Comparison of ENCODE assay signal across 30 cellular contexts in the genomic region with DNA sequence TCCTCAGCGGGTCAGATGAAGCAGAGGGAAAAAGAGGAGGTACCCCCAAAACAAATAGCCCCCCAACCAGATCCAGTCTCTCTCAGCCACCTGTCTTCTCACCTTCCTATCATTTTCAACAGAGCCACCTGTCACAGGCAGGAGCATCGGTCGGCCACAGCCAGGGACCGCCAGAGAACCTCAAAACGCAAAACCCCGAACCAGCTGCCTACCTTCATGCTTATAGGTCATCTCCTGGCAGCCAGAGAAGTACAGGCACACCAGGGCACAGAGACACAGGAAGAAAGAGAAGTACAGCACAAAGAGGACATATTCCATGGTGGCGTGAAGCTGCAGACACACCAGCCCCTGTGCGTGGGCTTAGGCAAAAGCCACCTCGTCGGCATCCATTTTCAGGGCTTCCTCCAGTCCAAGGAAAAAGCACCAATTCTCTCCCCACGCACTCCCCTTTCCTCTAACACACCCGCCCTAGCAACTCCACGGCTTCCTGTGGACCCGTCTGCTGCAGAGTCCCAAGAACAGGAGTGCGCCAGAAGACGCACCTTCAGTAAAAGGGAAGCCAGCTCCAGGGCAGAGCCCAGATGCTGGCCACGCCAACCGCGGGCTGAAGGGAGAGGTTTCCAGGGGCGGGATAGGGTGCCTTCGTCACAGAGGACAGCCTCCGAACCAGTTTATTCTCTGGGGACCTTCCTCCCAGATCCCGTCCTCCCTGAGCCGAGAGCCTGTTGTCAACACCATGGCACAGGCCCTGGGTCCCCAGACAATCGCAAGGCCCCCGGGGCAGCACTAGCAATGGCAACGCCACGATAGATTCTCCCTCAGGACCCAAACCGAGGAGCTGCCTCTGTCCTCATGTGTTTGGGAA. TPM values are rescaled to one million over a fixed set of nuclear protein-coding genes. Genes with fewer than 3 reads are reported as not detected.
"Had no signal": no experiment of that assay in that cellular context is flagged by ENCODE, and none has a peak within 500 bp of the region (broad histone marks: within the 10 kb centered on the region; RNA-seq: fewer than 3 reads in every experiment).

No MANE protein-coding gene starts in this region.

- DNase-seq: activated CD4-positive, alpha-beta memory T cell treated with anti-CD3 and anti-CD28 coated beads, Interleukin-2, amount 10 ng/mL, durations not matched to agents 7 days and 5 days; activated CD4-positive, alpha-beta T cell treated with anti-CD3 and anti-CD28 coated beads for 1 hour; activated CD4-positive, alpha-beta T cell treated with anti-CD3 and anti-CD28 coated beads for 4 hours; activated CD4-positive, alpha-beta T cell treated with anti-CD3 and anti-CD28 coated beads, Interleukin-2, amount 10 ng/mL, durations not matched to agents 7 days and 5 days; activated CD4-positive, alpha-beta T cell treated with anti-CD3 and anti-CD28 coated beads, Interleukin-2, amount 50 U/mL, for 4 hours; activated effector memory CD4-positive, alpha-beta T cell treated with anti-CD3 and anti-CD28 coated beads, Interleukin-2, amount 50 U/mL, for 16 hours; activated naive CD4-positive, alpha-beta T cell treated with anti-CD3 and anti-CD28 coated beads for 36 hours; activated naive CD8-positive, alpha-beta T cell treated with anti-CD3 and anti-CD28 coated beads for 36 hours; activated naive CD8-positive, alpha-beta T cell treated with anti-CD3 and anti-CD28 coated beads, Interleukin-2, amount 50 U/mL, for 24 hours; activated T-cell treated with anti-CD3 and anti-CD28 coated beads, Interleukin-2, amount 50 U/mL, for 48 hours; adrenal gland; amygdala; body of pancreas; central memory CD4-positive, alpha-beta T cell; dorsolateral prefrontal cortex; effector memory CD4-positive, alpha-beta T cell; erythroblast; foreskin keratinocyte; gastrocnemius medialis; glutamatergic neuron; T-helper 2 cell had no signal

- ATAC-seq: activated naive CD8-positive, alpha-beta T cell treated with anti-CD3 and anti-CD28 coated beads, Interleukin-2, amount 50 U/mL, for 24 hours; body of pancreas; foreskin keratinocyte; gastrocnemius medialis had no signal

- H3K9me3 ChIP-seq: adrenal gland, body of pancreas, esophagus muscularis mucosa, gastrocnemius medialis had no signal

- H3K27ac ChIP-seq: adrenal gland, body of pancreas, coronary artery, esophagus muscularis mucosa, foreskin keratinocyte, gastrocnemius medialis, VCaP had no signal

- H3K27me3 ChIP-seq: adrenal gland, body of pancreas, dorsolateral prefrontal cortex, foreskin keratinocyte had no signal

- H3K36me3 ChIP-seq: adrenal gland, esophagus muscularis mucosa, gastrocnemius medialis had no signal

- H3K4me3 Mint-ChIP-seq: activated CD4-positive, alpha-beta memory T cell treated with anti-CD3 and anti-CD28 coated beads, Interleukin-2, amount 10 ng/mL, durations not matched to agents 7 days and 5 days; activated CD4-positive, alpha-beta T cell treated with anti-CD3 and anti-CD28 coated beads, Interleukin-2, amount 10 ng/mL, durations not matched to agents 7 days and 5 days; activated naive CD4-positive, alpha-beta T cell treated with anti-CD3 and anti-CD28 coated beads for 36 hours; activated naive CD4-positive, alpha-beta T cell treated with anti-CD3 and anti-CD28 coated beads, Interleukin-2, amount 50 U/mL, for 24 hours; activated naive CD8-positive, alpha-beta T cell treated with anti-CD3 and anti-CD28 coated beads for 36 hours; activated naive CD8-positive, alpha-beta T cell treated with anti-CD3 and anti-CD28 coated beads, Interleukin-2, amount 50 U/mL, for 24 hours; activated T-helper 1 cell treated with anti-CD3 and anti-CD28 coated beads, Interleukin-12 subunit alpha, Interleukin-12 subunit beta, Interleukin-2, Interleukin-4 antibody, amounts not matched to agents 30 ng/mL and 10 ng/mL and 1 ng/mL, durations not matched to agents 14 hours and 24 hours and 36 hours; dendritic cell treated with granulocyte-macrophage colony-stimulating factor and Interleukin-4, amounts not matched to agents 40 ng/mL and 50 ng/mL, for 4 days; WTC11 had no signal

- H3K27me3 Mint-ChIP-seq: activated CD4-positive, alpha-beta memory T cell treated with anti-CD3 and anti-CD28 coated beads, Interleukin-2, amount 10 ng/mL, durations not matched to agents 7 days and 5 days had no signal

- H3K9me3 Mint-ChIP-seq: activated CD4-positive, alpha-beta memory T cell treated with anti-CD3 and anti-CD28 coated beads, Interleukin-2, amount 10 ng/mL, durations not matched to agents 7 days and 5 days; activated CD4-positive, alpha-beta T cell treated with anti-CD3 and anti-CD28 coated beads, Interleukin-2, amount 10 ng/mL, durations not matched to agents 7 days and 5 days; activated naive CD4-positive, alpha-beta T cell treated with anti-CD3 and anti-CD28 coated beads for 36 hours; activated naive CD4-positive, alpha-beta T cell treated with anti-CD3 and anti-CD28 coated beads, Interleukin-2, amount 50 U/mL, for 24 hours; activated naive CD8-positive, alpha-beta T cell treated with anti-CD3 and anti-CD28 coated beads for 36 hours; activated naive CD8-positive, alpha-beta T cell treated with anti-CD3 and anti-CD28 coated beads, Interleukin-2, amount 50 U/mL, for 24 hours; activated T-helper 1 cell treated with anti-CD3 and anti-CD28 coated beads, Interleukin-12 subunit alpha, Interleukin-12 subunit beta, Interleukin-2, Interleukin-4 antibody, amounts not matched to agents 30 ng/mL and 10 ng/mL and 1 ng/mL, durations not matched to agents 14 hours and 24 hours and 36 hours; activated T-helper 2 cell treated with anti-CD3 and anti-CD28 coated beads, Interferon-gamma antibody, Interleukin-2, Interleukin-4, amounts not matched to agents 10 μg/mL and 5 μg/mL and 100 μg/mL, durations not matched to agents 14 hours and 24 hours and 36 hours; dendritic cell treated with granulocyte-macrophage colony-stimulating factor and Interleukin-4, amounts not matched to agents 40 ng/mL and 50 ng/mL, for 4 days had no signal

- H3K4me3 ChIP-seq: adrenal gland, body of pancreas, coronary artery, dorsolateral prefrontal cortex, esophagus muscularis mucosa, gastrocnemius medialis had no signal

- H3K27ac Mint-ChIP-seq: activated CD4-positive, alpha-beta memory T cell treated with anti-CD3 and anti-CD28 coated beads, Interleukin-2, amount 10 ng/mL, durations not matched to agents 7 days and 5 days; activated CD4-positive, alpha-beta T cell treated with anti-CD3 and anti-CD28 coated beads, Interleukin-2, amount 10 ng/mL, durations not matched to agents 7 days and 5 days; activated naive CD4-positive, alpha-beta T cell treated with anti-CD3 and anti-CD28 coated beads for 36 hours; activated naive CD4-positive, alpha-beta T cell treated with anti-CD3 and anti-CD28 coated beads, Interleukin-2, amount 50 U/mL, for 24 hours; activated naive CD8-positive, alpha-beta T cell treated with anti-CD3 and anti-CD28 coated beads for 36 hours; activated naive CD8-positive, alpha-beta T cell treated with anti-CD3 and anti-CD28 coated beads, Interleukin-2, amount 50 U/mL, for 24 hours; activated T-helper 1 cell treated with anti-CD3 and anti-CD28 coated beads, Interleukin-12 subunit alpha, Interleukin-12 subunit beta, Interleukin-2, Interleukin-4 antibody, amounts not matched to agents 30 ng/mL and 10 ng/mL and 1 ng/mL, durations not matched to agents 14 hours and 24 hours and 36 hours; activated T-helper 2 cell treated with anti-CD3 and anti-CD28 coated beads, Interferon-gamma antibody, Interleukin-2, Interleukin-4, amounts not matched to agents 10 μg/mL and 5 μg/mL and 100 μg/mL, durations not matched to agents 14 hours and 24 hours and 36 hours; dendritic cell treated with granulocyte-macrophage colony-stimulating factor and Interleukin-4, amounts not matched to agents 40 ng/mL and 50 ng/mL, for 4 days; WTC11 had no signal

- H3K4me1 Mint-ChIP-seq: activated CD4-positive, alpha-beta T cell treated with anti-CD3 and anti-CD28 coated beads, Interleukin-2, amount 10 ng/mL, durations not matched to agents 7 days and 5 days; activated naive CD4-positive, alpha-beta T cell treated with anti-CD3 and anti-CD28 coated beads, Interleukin-2, amount 50 U/mL, for 24 hours; activated naive CD8-positive, alpha-beta T cell treated with anti-CD3 and anti-CD28 coated beads for 36 hours; activated naive CD8-positive, alpha-beta T cell treated with anti-CD3 and anti-CD28 coated beads, Interleukin-2, amount 50 U/mL, for 24 hours had no signal

- H3K4me1 ChIP-seq: adrenal gland, body of pancreas, esophagus muscularis mucosa, foreskin keratinocyte, gastrocnemius medialis had no signal

- H3K36me3 Mint-ChIP-seq: activated naive CD4-positive, alpha-beta T cell treated with anti-CD3 and anti-CD28 coated beads, Interleukin-2, amount 50 U/mL, for 24 hours; activated naive CD8-positive, alpha-beta T cell treated with anti-CD3 and anti-CD28 coated beads for 36 hours; WTC11 had no signal

RNA-seq across cellular contexts. Expression of a gene that starts 51.8 kb away (rescaled TPM):
- total RNA-seq: activated naive CD4-positive, alpha-beta T cell treated with anti-CD3 and anti-CD28 coated beads for 36 hours; activated naive CD8-positive, alpha-beta T cell treated with anti-CD3 and anti-CD28 coated beads for 36 hours; foreskin keratinocyte had no signal
- polyA plus RNA-seq: aorta, foreskin keratinocyte had no signal
